In the genomic region with DNA sequence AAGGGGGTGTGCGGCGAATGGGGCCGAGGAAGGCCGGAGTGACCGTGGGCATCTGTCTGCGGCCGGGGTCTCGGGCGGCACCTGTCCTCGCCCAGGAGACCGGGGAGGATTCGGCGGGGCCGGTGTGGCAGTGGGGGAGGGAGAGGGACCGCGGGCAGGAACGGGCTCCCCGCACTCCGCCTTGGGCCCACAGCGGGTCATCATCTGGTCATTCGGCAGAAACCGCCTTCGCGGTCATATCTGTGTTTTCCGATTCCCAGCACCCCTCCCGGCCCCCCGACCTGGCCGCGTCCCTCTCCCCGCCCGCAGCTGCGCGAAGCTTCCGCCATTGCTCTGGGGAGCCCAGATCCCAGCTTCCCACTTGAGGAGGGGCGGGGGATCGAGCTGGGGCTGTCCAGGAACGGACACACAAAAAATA, we compare ENCODE assay signal across 1 cellular context.
A peak's percentile ranks its signal among the peaks of the same experiment; 100 is the strongest.
TF ChIP-seq lines count a peak whose summit lies in the region.

No MANE protein-coding gene starts in this region.

TF ChIP-seq in HEK293, 187 proteins besides CTCF, POLR2A, EP300 and RAD21 (continued from another document and continues in another):
- TF ChIP-seq ZNF274 (IDR thresholded peaks at IDR 0.05; ENCODE audit: low read length), result no peak
- no peak for TF ChIP-seq ZNF274 (tag by site-specific recombination; IDR thresholded peaks at IDR 0.05; ENCODE audit: borderline replicate concordance)
- TF ChIP-seq ZNF768 (tag by site-specific recombination; IDR thresholded peaks at IDR 0.05), result no peak
- TF ChIP-seq, protein P1, sequence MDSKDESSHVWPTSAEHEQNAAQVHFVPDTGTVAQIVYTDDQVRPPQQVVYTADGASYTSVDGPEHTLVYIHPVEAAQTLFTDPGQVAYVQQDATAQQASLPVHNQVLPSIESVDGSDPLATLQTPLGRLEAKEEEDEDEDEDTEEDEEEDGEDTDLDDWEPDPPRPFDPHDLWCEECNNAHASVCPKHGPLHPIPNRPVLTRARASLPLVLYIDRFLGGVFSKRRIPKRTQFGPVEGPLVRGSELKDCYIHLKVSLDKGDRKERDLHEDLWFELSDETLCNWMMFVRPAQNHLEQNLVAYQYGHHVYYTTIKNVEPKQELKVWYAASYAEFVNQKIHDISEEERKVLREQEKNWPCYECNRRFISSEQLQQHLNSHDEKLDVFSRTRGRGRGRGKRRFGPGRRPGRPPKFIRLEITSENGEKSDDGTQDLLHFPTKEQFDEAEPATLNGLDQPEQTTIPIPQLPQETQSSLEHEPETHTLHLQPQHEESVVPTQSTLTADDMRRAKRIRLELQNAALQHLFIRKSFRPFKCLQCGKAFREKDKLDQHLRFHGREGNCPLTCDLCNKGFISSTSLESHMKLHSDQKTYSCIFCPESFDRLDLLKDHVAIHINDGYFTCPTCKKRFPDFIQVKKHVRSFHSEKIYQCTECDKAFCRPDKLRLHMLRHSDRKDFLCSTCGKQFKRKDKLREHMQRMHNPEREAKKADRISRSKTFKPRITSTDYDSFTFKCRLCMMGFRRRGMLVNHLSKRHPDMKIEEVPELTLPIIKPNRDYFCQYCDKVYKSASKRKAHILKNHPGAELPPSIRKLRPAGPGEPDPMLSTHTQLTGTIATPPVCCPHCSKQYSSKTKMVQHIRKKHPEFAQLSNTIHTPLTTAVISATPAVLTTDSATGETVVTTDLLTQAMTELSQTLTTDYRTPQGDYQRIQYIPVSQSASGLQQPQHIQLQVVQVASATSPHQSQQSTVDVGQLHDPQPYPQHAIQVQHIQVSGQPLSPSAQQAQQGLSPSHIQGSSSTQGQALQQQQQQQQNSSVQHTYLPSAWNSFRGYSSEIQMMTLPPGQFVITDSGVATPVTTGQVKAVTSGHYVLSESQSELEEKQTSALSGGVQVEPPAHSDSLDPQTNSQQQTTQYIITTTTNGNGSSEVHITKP (tag by site-specific recombination; IDR thresholded peaks at IDR 0.05), result peak; percentile 65
- no peak for TF ChIP-seq ZNF837 (tag by site-specific recombination; IDR thresholded peaks at IDR 0.05)
- TF ChIP-seq, protein P2, sequence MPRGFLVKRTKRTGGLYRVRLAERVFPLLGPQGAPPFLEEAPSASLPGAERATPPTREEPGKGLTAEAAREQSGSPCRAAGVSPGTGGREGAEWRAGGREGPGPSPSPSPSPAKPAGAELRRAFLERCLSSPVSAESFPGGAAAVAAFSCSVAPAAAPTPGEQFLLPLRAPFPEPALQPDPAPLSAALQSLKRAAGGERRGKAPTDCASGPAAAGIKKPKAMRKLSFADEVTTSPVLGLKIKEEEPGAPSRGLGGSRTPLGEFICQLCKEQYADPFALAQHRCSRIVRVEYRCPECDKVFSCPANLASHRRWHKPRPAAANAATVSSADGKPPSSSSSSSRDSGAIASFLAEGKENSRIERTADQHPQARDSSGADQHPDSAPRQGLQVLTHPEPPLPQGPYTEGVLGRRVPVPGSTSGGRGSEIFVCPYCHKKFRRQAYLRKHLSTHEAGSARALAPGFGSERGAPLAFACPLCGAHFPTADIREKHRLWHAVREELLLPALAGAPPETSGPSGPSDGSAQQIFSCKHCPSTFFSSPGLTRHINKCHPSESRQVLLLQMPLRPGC (tag by site-specific recombination; IDR thresholded peaks at IDR 0.05), result no peak
- no peak for TF ChIP-seq ZNF747 (tag by site-specific recombination; IDR thresholded peaks at IDR 0.05)
- TF ChIP-seq TRIM28 (IDR thresholded peaks at IDR 0.05; ENCODE audit: borderline replicate concordance, low read length), result no peak
- no peak for TF ChIP-seq SCRT1 (tag by site-specific recombination; IDR thresholded peaks at IDR 0.05; ENCODE audit: borderline replicate concordance)
- TF ChIP-seq, protein P3, sequence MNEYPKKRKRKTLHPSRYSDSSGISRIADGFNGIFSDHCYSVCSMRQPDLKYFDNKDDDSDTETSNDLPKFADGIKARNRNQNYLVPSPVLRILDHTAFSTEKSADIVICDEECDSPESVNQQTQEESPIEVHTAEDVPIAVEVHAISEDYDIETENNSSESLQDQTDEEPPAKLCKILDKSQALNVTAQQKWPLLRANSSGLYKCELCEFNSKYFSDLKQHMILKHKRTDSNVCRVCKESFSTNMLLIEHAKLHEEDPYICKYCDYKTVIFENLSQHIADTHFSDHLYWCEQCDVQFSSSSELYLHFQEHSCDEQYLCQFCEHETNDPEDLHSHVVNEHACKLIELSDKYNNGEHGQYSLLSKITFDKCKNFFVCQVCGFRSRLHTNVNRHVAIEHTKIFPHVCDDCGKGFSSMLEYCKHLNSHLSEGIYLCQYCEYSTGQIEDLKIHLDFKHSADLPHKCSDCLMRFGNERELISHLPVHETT (tag by site-specific recombination; IDR thresholded peaks at IDR 0.05), result peak; percentile 15; the same call in 1 of the 2 replicates
- TF ChIP-seq, protein P4, sequence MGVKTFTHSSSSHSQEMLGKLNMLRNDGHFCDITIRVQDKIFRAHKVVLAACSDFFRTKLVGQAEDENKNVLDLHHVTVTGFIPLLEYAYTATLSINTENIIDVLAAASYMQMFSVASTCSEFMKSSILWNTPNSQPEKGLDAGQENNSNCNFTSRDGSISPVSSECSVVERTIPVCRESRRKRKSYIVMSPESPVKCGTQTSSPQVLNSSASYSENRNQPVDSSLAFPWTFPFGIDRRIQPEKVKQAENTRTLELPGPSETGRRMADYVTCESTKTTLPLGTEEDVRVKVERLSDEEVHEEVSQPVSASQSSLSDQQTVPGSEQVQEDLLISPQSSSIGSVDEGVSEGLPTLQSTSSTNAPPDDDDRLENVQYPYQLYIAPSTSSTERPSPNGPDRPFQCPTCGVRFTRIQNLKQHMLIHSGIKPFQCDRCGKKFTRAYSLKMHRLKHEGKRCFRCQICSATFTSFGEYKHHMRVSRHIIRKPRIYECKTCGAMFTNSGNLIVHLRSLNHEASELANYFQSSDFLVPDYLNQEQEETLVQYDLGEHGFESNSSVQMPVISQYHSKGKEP (tag by site-specific recombination; IDR thresholded peaks at IDR 0.05), result no peak
- TF ChIP-seq ZNF221 (tag by site-specific recombination; IDR thresholded peaks at IDR 0.05; ENCODE audit: borderline replicate concordance), result no peak
- TF ChIP-seq ZNF701 (tag by site-specific recombination; IDR thresholded peaks at IDR 0.05), result no peak
- TF ChIP-seq, protein P5, sequence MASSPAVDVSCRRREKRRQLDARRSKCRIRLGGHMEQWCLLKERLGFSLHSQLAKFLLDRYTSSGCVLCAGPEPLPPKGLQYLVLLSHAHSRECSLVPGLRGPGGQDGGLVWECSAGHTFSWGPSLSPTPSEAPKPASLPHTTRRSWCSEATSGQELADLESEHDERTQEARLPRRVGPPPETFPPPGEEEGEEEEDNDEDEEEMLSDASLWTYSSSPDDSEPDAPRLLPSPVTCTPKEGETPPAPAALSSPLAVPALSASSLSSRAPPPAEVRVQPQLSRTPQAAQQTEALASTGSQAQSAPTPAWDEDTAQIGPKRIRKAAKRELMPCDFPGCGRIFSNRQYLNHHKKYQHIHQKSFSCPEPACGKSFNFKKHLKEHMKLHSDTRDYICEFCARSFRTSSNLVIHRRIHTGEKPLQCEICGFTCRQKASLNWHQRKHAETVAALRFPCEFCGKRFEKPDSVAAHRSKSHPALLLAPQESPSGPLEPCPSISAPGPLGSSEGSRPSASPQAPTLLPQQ (tag by site-specific recombination; IDR thresholded peaks at IDR 0.05), result no peak
- no peak for TF ChIP-seq ZNF248 (tag by site-specific recombination; IDR thresholded peaks at IDR 0.05)
- 0 out of 2 replicates have a peak, but pooled peaks have one; percentile 12 for TF ChIP-seq BCL11A (tag by site-specific recombination; IDR thresholded peaks at IDR 0.05; ENCODE audit: low read depth)
- no peak for TF ChIP-seq ZNF211 (tag by site-specific recombination; IDR thresholded peaks at IDR 0.05; ENCODE audit: low read depth)
- TF ChIP-seq ZNF175 (tag by site-specific recombination; IDR thresholded peaks at IDR 0.05), result no peak
- TF ChIP-seq, protein P6, sequence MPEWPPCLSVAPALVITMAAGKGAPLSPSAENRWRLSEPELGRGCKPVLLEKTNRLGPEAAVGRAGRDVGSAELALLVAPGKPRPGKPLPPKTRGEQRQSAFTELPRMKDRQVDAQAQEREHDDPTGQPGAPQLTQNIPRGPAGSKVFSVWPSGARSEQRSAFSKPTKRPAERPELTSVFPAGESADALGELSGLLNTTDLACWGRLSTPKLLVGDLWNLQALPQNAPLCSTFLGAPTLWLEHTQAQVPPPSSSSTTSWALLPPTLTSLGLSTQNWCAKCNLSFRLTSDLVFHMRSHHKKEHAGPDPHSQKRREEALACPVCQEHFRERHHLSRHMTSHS (tag by site-specific recombination; IDR thresholded peaks at IDR 0.05), result no peak
- TF ChIP-seq, protein P7, sequence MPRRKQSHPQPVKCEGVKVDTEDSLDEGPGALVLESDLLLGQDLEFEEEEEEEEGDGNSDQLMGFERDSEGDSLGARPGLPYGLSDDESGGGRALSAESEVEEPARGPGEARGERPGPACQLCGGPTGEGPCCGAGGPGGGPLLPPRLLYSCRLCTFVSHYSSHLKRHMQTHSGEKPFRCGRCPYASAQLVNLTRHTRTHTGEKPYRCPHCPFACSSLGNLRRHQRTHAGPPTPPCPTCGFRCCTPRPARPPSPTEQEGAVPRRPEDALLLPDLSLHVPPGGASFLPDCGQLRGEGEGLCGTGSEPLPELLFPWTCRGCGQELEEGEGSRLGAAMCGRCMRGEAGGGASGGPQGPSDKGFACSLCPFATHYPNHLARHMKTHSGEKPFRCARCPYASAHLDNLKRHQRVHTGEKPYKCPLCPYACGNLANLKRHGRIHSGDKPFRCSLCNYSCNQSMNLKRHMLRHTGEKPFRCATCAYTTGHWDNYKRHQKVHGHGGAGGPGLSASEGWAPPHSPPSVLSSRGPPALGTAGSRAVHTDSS (tag by site-specific recombination; IDR thresholded peaks at IDR 0.05), result no peak
- peak; percentile 8; the same call in 1 of the 2 replicates for TF ChIP-seq SP2 (tag by site-specific recombination; IDR thresholded peaks at IDR 0.05)
- peak; percentile 87 for TF ChIP-seq ZNF335 (tag by site-specific recombination; conservative IDR thresholded peaks at IDR 0.05)
- TF ChIP-seq, protein P8, sequence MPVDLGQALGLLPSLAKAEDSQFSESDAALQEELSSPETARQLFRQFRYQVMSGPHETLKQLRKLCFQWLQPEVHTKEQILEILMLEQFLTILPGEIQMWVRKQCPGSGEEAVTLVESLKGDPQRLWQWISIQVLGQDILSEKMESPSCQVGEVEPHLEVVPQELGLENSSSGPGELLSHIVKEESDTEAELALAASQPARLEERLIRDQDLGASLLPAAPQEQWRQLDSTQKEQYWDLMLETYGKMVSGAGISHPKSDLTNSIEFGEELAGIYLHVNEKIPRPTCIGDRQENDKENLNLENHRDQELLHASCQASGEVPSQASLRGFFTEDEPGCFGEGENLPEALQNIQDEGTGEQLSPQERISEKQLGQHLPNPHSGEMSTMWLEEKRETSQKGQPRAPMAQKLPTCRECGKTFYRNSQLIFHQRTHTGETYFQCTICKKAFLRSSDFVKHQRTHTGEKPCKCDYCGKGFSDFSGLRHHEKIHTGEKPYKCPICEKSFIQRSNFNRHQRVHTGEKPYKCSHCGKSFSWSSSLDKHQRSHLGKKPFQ (tag by site-specific recombination; IDR thresholded peaks at IDR 0.05), result no peak
- peak; percentile 72; the same call in 1 of the 2 replicates for TF ChIP-seq IKZF3 (tag by site-specific recombination; IDR thresholded peaks at IDR 0.05)
- TF ChIP-seq ZBTB1 (tag by site-specific recombination; IDR thresholded peaks at IDR 0.05), result no peak
- TF ChIP-seq ZNF132 (tag by site-specific recombination; IDR thresholded peaks at IDR 0.05; ENCODE audit: borderline replicate concordance), result no peak
- TF ChIP-seq PRDM1 (tag by site-specific recombination; IDR thresholded peaks at IDR 0.05), result no peak
- TF ChIP-seq, protein P9, sequence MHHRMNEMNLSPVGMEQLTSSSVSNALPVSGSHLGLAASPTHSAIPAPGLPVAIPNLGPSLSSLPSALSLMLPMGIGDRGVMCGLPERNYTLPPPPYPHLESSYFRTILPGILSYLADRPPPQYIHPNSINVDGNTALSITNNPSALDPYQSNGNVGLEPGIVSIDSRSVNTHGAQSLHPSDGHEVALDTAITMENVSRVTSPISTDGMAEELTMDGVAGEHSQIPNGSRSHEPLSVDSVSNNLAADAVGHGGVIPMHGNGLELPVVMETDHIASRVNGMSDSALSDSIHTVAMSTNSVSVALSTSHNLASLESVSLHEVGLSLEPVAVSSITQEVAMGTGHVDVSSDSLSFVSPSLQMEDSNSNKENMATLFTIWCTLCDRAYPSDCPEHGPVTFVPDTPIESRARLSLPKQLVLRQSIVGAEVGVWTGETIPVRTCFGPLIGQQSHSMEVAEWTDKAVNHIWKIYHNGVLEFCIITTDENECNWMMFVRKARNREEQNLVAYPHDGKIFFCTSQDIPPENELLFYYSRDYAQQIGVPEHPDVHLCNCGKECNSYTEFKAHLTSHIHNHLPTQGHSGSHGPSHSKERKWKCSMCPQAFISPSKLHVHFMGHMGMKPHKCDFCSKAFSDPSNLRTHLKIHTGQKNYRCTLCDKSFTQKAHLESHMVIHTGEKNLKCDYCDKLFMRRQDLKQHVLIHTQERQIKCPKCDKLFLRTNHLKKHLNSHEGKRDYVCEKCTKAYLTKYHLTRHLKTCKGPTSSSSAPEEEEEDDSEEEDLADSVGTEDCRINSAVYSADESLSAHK (tag by site-specific recombination; IDR thresholded peaks at IDR 0.05), result peak; percentile 11; the same call in 1 of the 2 replicates
- TF ChIP-seq YY2 (tag by site-specific recombination; IDR thresholded peaks at IDR 0.05), result peak; percentile 70
- no peak for TF ChIP-seq MYNN (tag by site-specific recombination; IDR thresholded peaks at IDR 0.05; ENCODE audit: borderline replicate concordance)
- TF ChIP-seq, protein P10, sequence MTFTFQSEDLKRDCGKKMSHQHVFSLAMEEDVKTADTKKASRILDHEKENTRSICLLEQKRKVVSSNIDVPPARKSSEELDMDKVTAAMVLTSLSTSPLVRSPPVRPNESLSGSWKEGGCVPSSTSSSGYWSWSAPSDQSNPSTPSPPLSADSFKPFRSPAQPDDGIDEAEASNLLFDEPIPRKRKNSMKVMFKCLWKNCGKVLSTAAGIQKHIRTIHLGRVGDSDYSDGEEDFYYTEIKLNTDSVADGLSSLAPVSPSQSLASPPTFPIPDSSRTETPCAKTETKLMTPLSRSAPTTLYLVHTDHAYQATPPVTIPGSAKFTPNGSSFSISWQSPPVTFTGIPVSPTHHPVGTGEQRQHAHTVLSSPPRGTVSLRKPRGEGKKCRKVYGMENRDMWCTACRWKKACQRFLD (tag by site-specific recombination; IDR thresholded peaks at IDR 0.05), result no peak
- no peak for TF ChIP-seq ZFP69B (tag by site-specific recombination; IDR thresholded peaks at IDR 0.05)
- TF ChIP-seq ZNF19 (tag by site-specific recombination; IDR thresholded peaks at IDR 0.05; ENCODE audit: low read depth), result no peak
- TF ChIP-seq ZIC2 (tag by site-specific recombination; IDR thresholded peaks at IDR 0.05), result peak; percentile 50; the same call in 1 of the 2 replicates
- TF ChIP-seq ZNF555 (tag by site-specific recombination; conservative IDR thresholded peaks at IDR 0.05), result no peak
- TF ChIP-seq ZNF544 (tag by site-specific recombination; IDR thresholded peaks at IDR 0.05), result no peak
- no peak for TF ChIP-seq ZNF426 (tag by site-specific recombination; IDR thresholded peaks at IDR 0.05)
- TF ChIP-seq ZNF670 (tag by site-specific recombination; IDR thresholded peaks at IDR 0.05; ENCODE audit: low read depth), result no peak
- TF ChIP-seq ZNF791 (tag by site-specific recombination; IDR thresholded peaks at IDR 0.05), result no peak
- TF ChIP-seq GLI2 (tag by site-specific recombination; IDR thresholded peaks at IDR 0.05; ENCODE audit: borderline replicate concordance, low read depth), result no peak
